In genomic region chr4:187208641-187209040, GRCh38 we compare ENCODE assay signal across 16 cellular contexts.
"Had no signal": no experiment of that assay in that cellular context is flagged by ENCODE, and none has a peak within 500 bp of the region (broad histone marks: within the 10 kb centered on the region; RNA-seq: fewer than 3 reads in every experiment).

No MANE protein-coding gene starts in this region.

- H3K4me3 ChIP-seq: ascending aorta, breast epithelium, gastrocnemius medialis, heart right ventricle, pancreas, thoracic aorta, upper lobe of right lung had no signal

- H3K27ac ChIP-seq: ascending aorta, gastrocnemius medialis, heart right ventricle, pancreas, thoracic aorta, upper lobe of right lung had no signal

- H3K27me3 ChIP-seq: ascending aorta, breast epithelium, gastrocnemius medialis, heart right ventricle, pancreas, upper lobe of right lung had no signal

- H3K9me3 ChIP-seq: breast epithelium, gastrocnemius medialis, pancreas, thoracic aorta, upper lobe of right lung had no signal

- FAIRE-seq: pancreas had no signal

- H3K4me1 ChIP-seq: ascending aorta, gastrocnemius medialis, heart right ventricle, pancreas, upper lobe of right lung had no signal

- DNase-seq: activated CD4-positive, alpha-beta T cell treated with anti-CD3 and anti-CD28 coated beads, Interleukin-2, amount 50 U/mL, for 1 hour; activated naive CD4-positive, alpha-beta T cell; endodermal cell; erythroblast; gastrocnemius medialis; heart right ventricle; naive thymus-derived CD4-positive, alpha-beta T cell; pancreas; T-helper 9 cell; upper lobe of right lung had no signal

- ATAC-seq: activated CD4-positive, CD25-positive, alpha-beta regulatory T cell treated with anti-CD3 and anti-CD28 coated beads, Interleukin-2, amount 50 U/mL, for 24 hours; gastrocnemius medialis; heart right ventricle; left lobe of liver; naive thymus-derived CD4-positive, alpha-beta T cell; pancreas; stimulated activated effector memory CD8-positive, alpha-beta T cell treated with anti-CD3 and anti-CD28 coated beads, Interleukin-12 subunit alpha, Interleukin-12 subunit beta, amount 100 ng/mL, for 72 hours; upper lobe of right lung had no signal

- H3K36me3 ChIP-seq: ascending aorta, breast epithelium, gastrocnemius medialis, heart right ventricle, pancreas, thoracic aorta, upper lobe of right lung had no signal
